Comparison of ENCODE assay signal across 21 cellular contexts in the genomic region with DNA sequence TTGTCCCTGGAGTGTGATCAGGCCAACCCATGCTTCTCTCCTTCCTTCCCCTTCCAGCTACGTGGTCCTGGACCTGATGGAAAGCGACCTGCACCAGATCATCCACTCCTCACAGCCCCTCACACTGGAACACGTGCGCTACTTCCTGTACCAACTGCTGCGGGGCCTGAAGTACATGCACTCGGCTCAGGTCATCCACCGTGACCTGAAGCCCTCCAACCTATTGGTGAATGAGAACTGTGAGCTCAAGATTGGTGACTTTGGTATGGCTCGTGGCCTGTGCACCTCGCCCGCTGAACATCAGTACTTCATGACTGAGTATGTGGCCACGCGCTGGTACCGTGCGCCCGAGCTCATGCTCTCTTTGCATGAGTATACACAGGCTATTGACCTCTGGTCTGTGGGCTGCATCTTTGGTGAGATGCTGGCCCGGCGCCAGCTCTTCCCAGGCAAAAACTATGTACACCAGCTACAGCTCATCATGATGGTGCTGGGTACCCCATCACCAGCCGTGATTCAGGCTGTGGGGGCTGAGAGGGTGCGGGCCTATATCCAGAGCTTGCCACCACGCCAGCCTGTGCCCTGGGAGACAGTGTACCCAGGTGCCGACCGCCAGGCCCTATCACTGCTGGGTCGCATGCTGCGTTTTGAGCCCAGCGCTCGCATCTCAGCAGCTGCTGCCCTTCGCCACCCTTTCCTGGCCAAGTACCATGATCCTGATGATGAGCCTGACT. TPM values are rescaled to one million over a fixed set of nuclear protein-coding genes. Genes with fewer than 3 reads are reported as not detected.
DNase-seq lines count a peak whose midpoint lies in the region; ATAC-seq and TF ChIP-seq lines count a peak whose summit lies in the region.
"Had no signal": no experiment of that assay in that cellular context is flagged by ENCODE, and none has a peak within 500 bp of the region (broad histone marks: within the 10 kb centered on the region; RNA-seq: fewer than 3 reads in every experiment).

No MANE protein-coding gene starts in this region.

- H3K56ac ChIP-seq in mesendoderm (ENCODE audit: low read length) = peak overlapping the region; percentile 97

- POLR2A ChIA-PET in activated CD8-positive, alpha-beta T cell treated with anti-CD3 and anti-CD28 coated beads, Interleukin-2, amount 10 ng/mL, durations not matched to agents 7 days and 5 days (lab: Charles Lee) = no interaction called here
- POLR2A ChIA-PET in activated CD8-positive, alpha-beta T cell treated with anti-CD3 and anti-CD28 coated beads for 36 hours (lab: Charles Lee) = interaction anchor here (1.0 kb wide), 1 partner anchor 8 kb away, joined by 4 read pairs; no protein-coding TSS in a partner anchor

- TF ChIP-seq CTCF in activated CD8-positive, alpha-beta T cell treated with anti-CD3 and anti-CD28 coated beads for 36 hours (IDR thresholded peaks at IDR 0.05) = no peak
- TF ChIP-seq CTCF in ascending aorta (IDR thresholded peaks at IDR 0.05) = no peak

- H3K4me3 ChIP-seq in ascending aorta (no peak overlapping the region), mesendoderm (ENCODE audit: low read length) (no peak overlapping the region), stomach smooth muscle (ENCODE audit: low read length in 2 of 2) (no peak overlapping the region)

- H3K36me3 ChIP-seq in ascending aorta (peaks cover 32 to 40% of the 10 kb centered on the region in 2 donors), mesendoderm (ENCODE audit: control insufficient read depth, insufficient read depth, low read length) (peaks cover 24% of the 10 kb centered on the region), stomach smooth muscle (ENCODE audit: control insufficient read depth in 2 of 2, insufficient read depth in 2 of 2, low read length in 2 of 2) (peaks cover 31 to 44% of the 10 kb centered on the region in 2 donors)

- no peaks in the 10 kb centered on the region for H3K9me3 Mint-ChIP-seq in activated CD8-positive, alpha-beta T cell treated with anti-CD3 and anti-CD28 coated beads, Interleukin-2, amount 10 ng/mL, durations not matched to agents 7 days and 5 days (ENCODE audit: insufficient read depth)
- H3K9me3 Mint-ChIP-seq in activated CD8-positive, alpha-beta T cell treated with anti-CD3 and anti-CD28 coated beads for 36 hours = no peaks in the 10 kb centered on the region

- DNase-seq in activated CD8-positive, alpha-beta T cell treated with anti-CD3 and anti-CD28 coated beads, Interleukin-2, amount 10 ng/mL, durations not matched to agents 7 days and 5 days = no peak
- no peak for DNase-seq in activated CD8-positive, alpha-beta T cell treated with anti-CD3 and anti-CD28 coated beads for 36 hours
- DNase-seq in ascending aorta (ENCODE audit: low spot score in 2 of 2) (no peak), mesendoderm (no peak), caudate nucleus (lab: John Stamatoyannopoulos, UW) (no peak)
- DNase-seq: activated CD4-positive, alpha-beta T cell treated with anti-CD3 and anti-CD28 coated beads for 48 hours; activated T-cell treated with anti-CD3 and anti-CD28 coated beads for 4 hours; effector CD8-positive, alpha-beta T cell; HCEC 1CT; Kasumi-1; kidney glomerular epithelial cell; NCI-H1105 treated with DMSO at 0.1 percent for 48 hours; NCI-H748 treated with DMSO at 0.1 percent for 48 hours had no signal

- no peak overlapping the region for H3K4ac ChIP-seq in mesendoderm (ENCODE audit: low read depth, low read length)

- peaks cover 27% of the 10 kb centered on the region for H3K79me1 ChIP-seq in mesendoderm (ENCODE audit: low read length)

- no peaks in the 10 kb centered on the region for H3K9me3 ChIP-seq in ascending aorta
- H3K9me3 ChIP-seq in stomach smooth muscle (ENCODE audit: control insufficient read depth in 2 of 2, low read length in 2 of 2) = no peaks in the 10 kb centered on the region
- H3K9me3 ChIP-seq: thoracic aorta had no signal

- H3K27me3 ChIP-seq in ascending aorta (no peaks in the 10 kb centered on the region), mesendoderm (ENCODE audit: insufficient read depth, low read length, poor library complexity) (no peaks in the 10 kb centered on the region), stomach smooth muscle (ENCODE audit: control insufficient read depth in 1 of 2, insufficient read depth in 2 of 2, low read length in 2 of 2) (no peaks in the 10 kb centered on the region)

- H3K4me2 ChIP-seq in mesendoderm (ENCODE audit: low read length) = peak overlapping the region; percentile 4

- CTCF ChIA-PET in activated CD8-positive, alpha-beta T cell treated with anti-CD3 and anti-CD28 coated beads, Interleukin-2, amount 10 ng/mL, durations not matched to agents 7 days and 5 days (lab: Charles Lee) = no interaction called here
- CTCF ChIA-PET in activated CD8-positive, alpha-beta T cell treated with anti-CD3 and anti-CD28 coated beads for 36 hours (lab: Charles Lee) = interaction anchor here (1.2 to 4.3 kb wide), 2 partner anchors 10 to 19 kb away, joined by 3 to 51 read pairs; a partner anchor contains a TSS

- intact Hi-C loops in activated CD8-positive, alpha-beta T cell treated with anti-CD3 and anti-CD28 coated beads for 36 hours (cut with micrococcal nuclease) = no loop called here
- intact Hi-C loops in ascending aorta (cut with DNase I) = no loop called here

- H2BK15ac ChIP-seq in mesendoderm (replicated peaks; ENCODE audit: low read depth) = no peak overlapping the region

- peaks cover 43% of the 10 kb centered on the region for H3K36me3 Mint-ChIP-seq in activated CD8-positive, alpha-beta T cell treated with anti-CD3 and anti-CD28 coated beads, Interleukin-2, amount 10 ng/mL, durations not matched to agents 7 days and 5 days (ENCODE audit: low read depth)
- H3K36me3 Mint-ChIP-seq in activated CD8-positive, alpha-beta T cell treated with anti-CD3 and anti-CD28 coated beads for 36 hours (ENCODE audit: low read depth) = peaks cover 27% of the 10 kb centered on the region

- peaks cover 26% of the 10 kb centered on the region for H3K4me1 Mint-ChIP-seq in activated CD8-positive, alpha-beta T cell treated with anti-CD3 and anti-CD28 coated beads, Interleukin-2, amount 10 ng/mL, durations not matched to agents 7 days and 5 days (ENCODE audit: low read depth)
- peaks cover 16% of the 10 kb centered on the region for H3K4me1 Mint-ChIP-seq in activated CD8-positive, alpha-beta T cell treated with anti-CD3 and anti-CD28 coated beads for 36 hours (ENCODE audit: low read depth)

- H3K9ac ChIP-seq in mesendoderm (ENCODE audit: low read length) = peak overlapping the region; percentile 98
- no peak overlapping the region for H3K9ac ChIP-seq in stomach smooth muscle (ENCODE audit: low read length in 2 of 2)
- H3K9ac ChIP-seq: parathyroid adenoma had no signal

- no peak overlapping the region for H3K18ac ChIP-seq in mesendoderm (ENCODE audit: low read length)

- ATAC-seq in activated CD8-positive, alpha-beta T cell treated with anti-CD3 and anti-CD28 coated beads, Interleukin-2, amount 10 ng/mL, durations not matched to agents 7 days and 5 days = no peak
- no peak for ATAC-seq in activated CD8-positive, alpha-beta T cell treated with anti-CD3 and anti-CD28 coated beads for 36 hours
- ATAC-seq in GM21515 (IDR thresholded peaks at IDR 0.05; ENCODE audit: unreplicated experiment) (no peak), GM18868 (IDR thresholded peaks at IDR 0.05; ENCODE audit: unreplicated experiment) (no peak)
- ATAC-seq: Panc1 had no signal

- no peak overlapping the region for H4K8ac ChIP-seq in mesendoderm (ENCODE audit: low read depth, low read length)

- H3K27ac ChIP-seq in ascending aorta (peak overlapping the region; percentile 52 to 98), mesendoderm (ENCODE audit: low read depth, low read length) (no peak overlapping the region), stomach smooth muscle (ENCODE audit: low read length) (peak overlapping the region; percentile 24), caudate nucleus (ENCODE audit: low read depth, low read length) (no peak overlapping the region)
- H3K27ac ChIP-seq: parathyroid adenoma had no signal

- no peak overlapping the region for H3K27ac Mint-ChIP-seq in activated CD8-positive, alpha-beta T cell treated with anti-CD3 and anti-CD28 coated beads, Interleukin-2, amount 10 ng/mL, durations not matched to agents 7 days and 5 days
- no peak overlapping the region for H3K27ac Mint-ChIP-seq in activated CD8-positive, alpha-beta T cell treated with anti-CD3 and anti-CD28 coated beads for 36 hours

- no peak overlapping the region for H4K5ac ChIP-seq in mesendoderm (ENCODE audit: low read length)

- H3K27me3 Mint-ChIP-seq in activated CD8-positive, alpha-beta T cell treated with anti-CD3 and anti-CD28 coated beads, Interleukin-2, amount 10 ng/mL, durations not matched to agents 7 days and 5 days (ENCODE audit: low read depth) = peaks cover under 1% of the 10 kb centered on the region
- no peaks in the 10 kb centered on the region for H3K27me3 Mint-ChIP-seq in activated CD8-positive, alpha-beta T cell treated with anti-CD3 and anti-CD28 coated beads for 36 hours
- H3K27me3 Mint-ChIP-seq: CD4-positive, alpha-beta memory T cell had no signal

- peaks cover 41% of the 10 kb centered on the region for H3K79me2 ChIP-seq in mesendoderm (ENCODE audit: control insufficient read depth, insufficient read depth, low read length)

- no peak overlapping the region for H2AK5ac ChIP-seq in mesendoderm (ENCODE audit: low read length)

- no CpG with 5 or more reads among the region's 27 CpGs for WGBS in mesendoderm (ENCODE audit: extremely low coverage, insufficient coverage, low lambda C conversion rate)

- H2BK5ac ChIP-seq in mesendoderm (ENCODE audit: low read length) = no peak overlapping the region

- H3K4me3 Mint-ChIP-seq in activated CD8-positive, alpha-beta T cell treated with anti-CD3 and anti-CD28 coated beads, Interleukin-2, amount 10 ng/mL, durations not matched to agents 7 days and 5 days = peak overlapping the region; percentile 10
- H3K4me3 Mint-ChIP-seq in activated CD8-positive, alpha-beta T cell treated with anti-CD3 and anti-CD28 coated beads for 36 hours = no peak overlapping the region

- no peak overlapping the region for H2BK120ac ChIP-seq in mesendoderm (ENCODE audit: low read depth, low read length)

- H3K4me1 ChIP-seq in ascending aorta (peaks cover 3 to 39% of the 10 kb centered on the region in 2 donors), mesendoderm (ENCODE audit: control insufficient read depth, low read depth, low read length) (peaks cover 13% of the 10 kb centered on the region), stomach smooth muscle (ENCODE audit: control insufficient read depth, insufficient read depth, low read length) (peaks cover 52% of the 10 kb centered on the region)

- H3K23ac ChIP-seq in mesendoderm (ENCODE audit: low read length) = no peak overlapping the region

RNA-seq across cellular contexts. Expression of a gene that starts 2.4 kb away (rescaled TPM):
- 10 to 100 TPM; 31.5 to 33.5 TPM for total RNA-seq in activated CD8-positive, alpha-beta T cell treated with anti-CD3 and anti-CD28 coated beads, Interleukin-2, amount 10 ng/mL, durations not matched to agents 7 days and 5 days
- total RNA-seq in activated CD8-positive, alpha-beta T cell treated with anti-CD3 and anti-CD28 coated beads for 36 hours = 10 to 100 TPM; 25.1 to 27.1 TPM
- 146 TPM for total RNA-seq in ascending aorta
- polyA plus RNA-seq in mesendoderm (2013, experiment 1 of 2) = 51.0 TPM
- 48.4 TPM for polyA plus RNA-seq in mesendoderm (2013, experiment 2 of 2)

RNA-seq across cellular contexts. Expression of a gene that starts 6.3 kb away (rescaled TPM):
- not detected for total RNA-seq in activated CD8-positive, alpha-beta T cell treated with anti-CD3 and anti-CD28 coated beads, Interleukin-2, amount 10 ng/mL, durations not matched to agents 7 days and 5 days
- total RNA-seq in activated CD8-positive, alpha-beta T cell treated with anti-CD3 and anti-CD28 coated beads for 36 hours = under 1 TPM; 0.47 to 0.70 TPM
- 280 TPM for total RNA-seq in ascending aorta
- polyA plus RNA-seq in mesendoderm (2013, experiment 1 of 2) = 93.5 TPM
- 84.3 TPM for polyA plus RNA-seq in mesendoderm (2013, experiment 2 of 2)
- total RNA-seq: CD4-positive, alpha-beta memory T cell; mononuclear cell had no signal
- polyA plus RNA-seq: CD4-positive, alpha-beta memory T cell had no signal

RNA-seq across cellular contexts. Expression of a gene that starts 18.2 kb away (rescaled TPM):
- total RNA-seq in activated CD8-positive, alpha-beta T cell treated with anti-CD3 and anti-CD28 coated beads, Interleukin-2, amount 10 ng/mL, durations not matched to agents 7 days and 5 days = 1 to 10 TPM; 1.1 TPM
- 1 to 10 TPM; 7.2 to 9.4 TPM for total RNA-seq in activated CD8-positive, alpha-beta T cell treated with anti-CD3 and anti-CD28 coated beads for 36 hours
- total RNA-seq in ascending aorta = 49.1 TPM
- 30.4 TPM for polyA plus RNA-seq in mesendoderm (2013, experiment 1 of 2)
- 29.6 TPM for polyA plus RNA-seq in mesendoderm (2013, experiment 2 of 2)

RNA-seq across cellular contexts. Expression of a gene that starts 30.3 kb away (rescaled TPM):
- total RNA-seq in activated CD8-positive, alpha-beta T cell treated with anti-CD3 and anti-CD28 coated beads, Interleukin-2, amount 10 ng/mL, durations not matched to agents 7 days and 5 days = under 1 TPM in 1 of 2 experiments, not detected in 1; 0.34 TPM
- total RNA-seq in activated CD8-positive, alpha-beta T cell treated with anti-CD3 and anti-CD28 coated beads for 36 hours = under 1 TPM; 0.34 to 0.63 TPM
- 0.53 TPM for total RNA-seq in ascending aorta
- polyA plus RNA-seq in mesendoderm (2013, experiment 1 of 2) = 1.5 TPM
- 1.2 TPM for polyA plus RNA-seq in mesendoderm (2013, experiment 2 of 2)

Comparison
In these comparisons a context has a peak if more than half of its experiments do, and no peak if none do; other contexts are left out.
1. H3K27ac ChIP-seq: peak in ascending aorta (2 of 2) and stomach smooth muscle (single experiment); none in mesendoderm (single experiment) and caudate nucleus (single experiment).
2. RNA of a gene that starts 6.3 kb away (total RNA-seq): 280 TPM in ascending aorta (single experiment); 0.47 to 0.70 TPM in activated CD8-positive, alpha-beta T cell treated with anti-CD3 and anti-CD28 coated beads for 36 hours and not detected in activated CD8-positive, alpha-beta T cell treated with anti-CD3 and anti-CD28 coated beads, Interleukin-2, amount 10 ng/mL, durations not matched to agents 7 days and 5 days; every median in the first group is over 100 times any median in the second.